18 cellular contexts compared by ENCODE assay signal in genomic region chr4:188767496-188767895, GRCh38.
DNase-seq lines count a peak whose midpoint lies in the region; TF ChIP-seq lines count a peak whose summit lies in the region.
"Had no signal": no experiment of that assay in that cellular context is flagged by ENCODE, and none has a peak within 500 bp of the region (broad histone marks: within the 10 kb centered on the region; RNA-seq: fewer than 3 reads in every experiment).

No MANE protein-coding gene starts in this region.

- dilution Hi-C loops in mammary epithelial cell (cut with HindIII; ENCODE audit: low sequenced_read_pairs): no loop called here

- H3K36me3 ChIP-seq in breast epithelium (no peaks in the 10 kb centered on the region), mammary epithelial cell (ENCODE audit: insufficient read depth, low read length) (no peaks in the 10 kb centered on the region)
- H3K36me3 ChIP-seq: BLaER1 treated with 17β-estradiol and CSF1 and Interleukin-3, amounts not matched to agents 10 nM and 100 nM had no signal

- H3K4me1 ChIP-seq in breast epithelium (no peaks in the 10 kb centered on the region), mammary epithelial cell (ENCODE audit: insufficient read depth, low read length) (no peaks in the 10 kb centered on the region)
- H3K4me1 ChIP-seq: BLaER1 treated with 17β-estradiol and CSF1 and Interleukin-3, amounts not matched to agents 10 nM and 100 nM had no signal

- H3K4me1 Mint-ChIP-seq in MCF 10A (ENCODE audit: insufficient read depth, unreplicated experiment): no peaks in the 10 kb centered on the region
- H3K4me1 Mint-ChIP-seq: GM23338, H9 had no signal

- H3K4me3 Mint-ChIP-seq in MCF 10A (ENCODE audit: unreplicated experiment): no peak overlapping the region
- H3K4me3 Mint-ChIP-seq: CD4-positive, CD25-positive, alpha-beta regulatory T cell; GM23338; H9; HFFc6 had no signal

- no peaks in the 10 kb centered on the region for H3K27me3 Mint-ChIP-seq in MCF 10A (ENCODE audit: insufficient read depth, unreplicated experiment)
- H3K27me3 Mint-ChIP-seq: CD4-positive, CD25-positive, alpha-beta regulatory T cell had no signal

- CTCF ChIA-PET in MCF 10A (lab: Yijun Ruan, JAX): no interaction called here
- CTCF ChIA-PET in mammary epithelial cell (lab: Charles Lee; ENCODE audit: low non-redundant PET): no interaction called here

- no peak overlapping the region for H3K9ac ChIP-seq in mammary epithelial cell (ENCODE audit: insufficient read depth, low read length)
- H3K9ac ChIP-seq: BLaER1 treated with 17β-estradiol and CSF1 and Interleukin-3, amounts not matched to agents 10 nM and 100 nM had no signal

- H3K79me2 ChIP-seq in mammary epithelial cell (ENCODE audit: insufficient read depth, low read length): no peaks in the 10 kb centered on the region

- no peaks in the 10 kb centered on the region for H4K20me1 ChIP-seq in mammary epithelial cell (ENCODE audit: insufficient read depth, low read length)
- H4K20me1 ChIP-seq: BLaER1 treated with 17β-estradiol and CSF1 and Interleukin-3, amounts not matched to agents 10 nM and 100 nM had no signal

- H3K27me3 ChIP-seq in breast epithelium (no peaks in the 10 kb centered on the region), mammary epithelial cell (ENCODE audit: insufficient read depth, low read length) (no peaks in the 10 kb centered on the region)
- H3K27me3 ChIP-seq: BLaER1 treated with 17β-estradiol and CSF1 and Interleukin-3, amounts not matched to agents 10 nM and 100 nM had no signal

- WGBS in mammary epithelial cell (ENCODE audit: low coverage, missing lambda C conversion rate): 40% methylated on average over 3 of the region's 3 CpGs

- no peak overlapping the region for H2AFZ ChIP-seq in mammary epithelial cell (ENCODE audit: low read depth, low read length)
- H2AFZ ChIP-seq: GM23338 had no signal

- POLR2A ChIA-PET in MCF 10A (lab: Yijun Ruan, JAX): no interaction called here

- TF ChIP-seq POLR2A in breast epithelium (IDR thresholded peaks at IDR 0.05): no peak

- in situ Hi-C loops in mammary epithelial cell (cut with MboI; ENCODE audit: low sequenced_read_pairs in 2 of 2): no loop called here

- intact Hi-C loops in MCF 10A (cut with micrococcal nuclease): no loop called here
- intact Hi-C loops in breast epithelium (cut with DNase I; ENCODE audit: low total_unique reads): no loop called here
- intact Hi-C loops in mammary epithelial cell (cut with micrococcal nuclease): no loop called here

- BruUV-seq in MCF 10A (replicated peaks; lab: Mats Ljungman, UMichigan) (no TSS peak), mammary epithelial cell (replicated peaks; lab: Mats Ljungman, UMichigan) (no TSS peak)

- TF ChIP-seq CTCF in MCF 10A (IDR thresholded peaks at IDR 0.05; ENCODE audit: unreplicated experiment) (no peak), breast epithelium (IDR thresholded peaks at IDR 0.05) (no peak), mammary epithelial cell (conservative IDR thresholded peaks at IDR 0.05 in 1 of 2, IDR thresholded peaks at IDR 0.05 in 1 of 2; ENCODE audit: extremely low read depth in 1 of 2, insufficient read depth in 1 of 2, low read depth in 1 of 2, low read length in 2 of 2) (no peak)

- no peaks in the 10 kb centered on the region for H3K9me3 Mint-ChIP-seq in MCF 10A (ENCODE audit: unreplicated experiment)

- no peak overlapping the region for H3K4me2 ChIP-seq in mammary epithelial cell (ENCODE audit: insufficient read depth, low read depth, low read length)
- H3K4me2 ChIP-seq: BLaER1 treated with 17β-estradiol and CSF1 and Interleukin-3, amounts not matched to agents 10 nM and 100 nM; GM23338 had no signal

- H3K9me3 ChIP-seq in breast epithelium (peaks cover 3 to 9% of the 10 kb centered on the region in 2 donors), mammary epithelial cell (replicated peaks; ENCODE audit: insufficient read depth, low read length) (peaks cover 2% of the 10 kb centered on the region)

- H3K27ac Mint-ChIP-seq in MCF 10A (ENCODE audit: low read depth, unreplicated experiment): no peak overlapping the region
- H3K27ac Mint-ChIP-seq: CD4-positive, CD25-positive, alpha-beta regulatory T cell; GM23338; H9; HFFc6 had no signal

- H3K27ac ChIP-seq in breast epithelium (no peak overlapping the region), mammary epithelial cell (ENCODE audit: insufficient read depth, low read depth, low read length) (no peak overlapping the region)
- H3K27ac ChIP-seq: 22Rv1; BLaER1 treated with 17β-estradiol and CSF1 and Interleukin-3, amounts not matched to agents 10 nM and 100 nM; HL-60 had no signal

- H3K4me3 ChIP-seq in breast epithelium (no peak overlapping the region), mammary epithelial cell (replicated peaks in 1 of 3; ENCODE audit: insufficient read depth in 1 of 3, low read depth in 2 of 3, low read length in 3 of 3) (no peak overlapping the region)
- H3K4me3 ChIP-seq: BLaER1 treated with 17β-estradiol and CSF1 and Interleukin-3, amounts not matched to agents 10 nM and 100 nM; GM23338 had no signal

- H3K36me3 Mint-ChIP-seq in MCF 10A (ENCODE audit: insufficient read depth, unreplicated experiment): no peaks in the 10 kb centered on the region
- H3K36me3 Mint-ChIP-seq: CD4-positive, CD25-positive, alpha-beta regulatory T cell had no signal

- peak; percentile 11 for DNase-seq in MCF 10A (ENCODE audit: unreplicated experiment)
- no peak for DNase-seq in breast epithelium (ENCODE audit: low spot score in 2 of 2)
- peak; percentile 63 for DNase-seq in LHCN-M2 (ENCODE audit: low read depth)
- peak; percentile 6 for DNase-seq in mammary epithelial cell
- no peak for DNase-seq in GDM1 (lab: John Stamatoyannopoulos, UW)
- DNase-seq in stimulated activated naive CD4-positive, alpha-beta T cell treated with Interleukin-2 at 50 U/mL for 16 hours (lab: John Stamatoyannopoulos, UW): no peak
- DNase-seq in effector CD4-positive, alpha-beta T cell: no peak
- DNase-seq in superior temporal gyrus (ENCODE audit: extremely low spot score): no peak
- DNase-seq: ACHN; CD4-positive, CD25-positive, alpha-beta regulatory T cell; DMS53; H9; HFFc6; KBM-7 had no signal

Comparison
In these comparisons a context has a peak if more than half of its experiments do, and no peak if none do; other contexts are left out.
1. DNase-seq: peak in MCF 10A (single experiment), LHCN-M2 (single experiment) and mammary epithelial cell (single experiment); none in breast epithelium (0 of 2), GDM1 (single experiment), stimulated activated naive CD4-positive, alpha-beta T cell treated with Interleukin-2 at 50 U/mL for 16 hours (single experiment), effector CD4-positive, alpha-beta T cell (single experiment) and superior temporal gyrus (single experiment).